8 cellular contexts compared by ENCODE assay signal in genomic region chr1:109483658-109484518, GRCh38. TPM values are rescaled to one million over a fixed set of nuclear protein-coding genes. Genes with fewer than 3 reads are reported as not detected.
DNase-seq lines count a peak whose midpoint lies in the region; ATAC-seq and TF ChIP-seq lines count a peak whose summit lies in the region.

ATXN7L2 (plus strand) TSS chr1:109483905; CDS start chr1:109483954, 49 bp downstream.

- H3K4me1 Mint-ChIP-seq in immature natural killer cell = peaks cover 23 to 24% of the 10 kb centered on the region in 2 donors

- POLR2A ChIA-PET in AG04449 (lab: Yijun Ruan, JAX) = interaction anchor here (1.0 to 1.3 kb wide), 2 partner anchors 14 to 269 kb away, joined by 5 read pairs; no protein-coding TSS in a partner anchor

- peaks cover 1% of the 10 kb centered on the region for H3K36me3 ChIP-seq in breast epithelium

- H3K27me3 ChIP-seq in breast epithelium = no peaks in the 10 kb centered on the region

- CTCF ChIA-PET in AG04449 (lab: Yijun Ruan, JAX) = interaction anchor here (1.3 to 43.1 kb wide), 7 partner anchors 7 to 206 kb away, joined by 3 to 2790 read pairs (median 8); partner anchors contain the start of genes AMIGO1, CYB561D1 and GPR61

- H3K27ac Mint-ChIP-seq in immature natural killer cell = peak within 1 kb of the TSS; percentile 78 to 94 (median 86)

- H3K27me3 Mint-ChIP-seq in immature natural killer cell (ENCODE audit: low read depth in 3 of 3) = peaks cover 3 to 14% (median 9%) of the 10 kb centered on the region in 3 donors

- DNase-seq in AG04449 (ENCODE audit: low read depth, low spot score) (no peak), NCI-H2196 treated with DMSO at 0.1 percent for 48 hours (lab: John Stamatoyannopoulos, UW; ENCODE audit: unreplicated experiment) (peak; percentile 89), breast epithelium (ENCODE audit: low spot score in 2 of 2) (peak; percentile 89), immature natural killer cell (peak; percentile 90 to 94 (median 94)), smooth muscle cell of the brain vasculature (ENCODE audit: low read depth, low spot score) (peak; percentile 87)

- H3K9me3 Mint-ChIP-seq in immature natural killer cell = no peaks in the 10 kb centered on the region

- intact Hi-C loops in breast epithelium (cut with DNase I; ENCODE audit: low total_unique reads) = no loop called here

- H3K4me1 ChIP-seq in breast epithelium = peaks cover 0 to 8% of the 10 kb centered on the region in 2 donors

- no peak for TF ChIP-seq POLR2A in breast epithelium (IDR thresholded peaks at IDR 0.05)

- H3K4me3 ChIP-seq in AG04449 (ENCODE audit: low read depth, low read length) (peak within 1 kb of the TSS; percentile 82), WI38 (ENCODE audit: low read depth, low read length) (peak within 1 kb of the TSS; percentile 72), breast epithelium (peak within 1 kb of the TSS; percentile 69 to 88 (median 70))

- no peaks in the 10 kb centered on the region for H3K9me3 ChIP-seq in breast epithelium

- ATAC-seq in GM18907 (IDR thresholded peaks at IDR 0.05; ENCODE audit: unreplicated experiment) = peak; percentile 76
- peak; percentile 73 for ATAC-seq in HG03135 (IDR thresholded peaks at IDR 0.05; ENCODE audit: unreplicated experiment)

- TF ChIP-seq CTCF in AG04449 (IDR thresholded peaks at IDR 0.05; ENCODE audit: insufficient read depth, low read length, missing control alignments) = no peak
- TF ChIP-seq CTCF in WI38 (IDR thresholded peaks at IDR 0.05; ENCODE audit: low read depth, low read length) = no peak
- TF ChIP-seq CTCF in breast epithelium (IDR thresholded peaks at IDR 0.05) = no peak

- H3K27ac ChIP-seq in breast epithelium = peak within 1 kb of the TSS; percentile 97 to 100

- H3K36me3 Mint-ChIP-seq in immature natural killer cell = peaks cover 0 to 8% (median 0%) of the 10 kb centered on the region in 3 donors

- peak within 1 kb of the TSS; percentile 86 to 97 (median 93) for H3K4me3 Mint-ChIP-seq in immature natural killer cell

RNA-seq across cellular contexts. Expression of gene ATXN7L2, which starts in this region (rescaled TPM):
- total RNA-seq in breast epithelium = 1 to 10 TPM; 2.4 to 4.1 (median 2.9) TPM
- polyA plus RNA-seq in immature natural killer cell = 1 to 10 TPM in 2 of 3 donors, under 1 TPM in 1; 0.94 to 8.9 (median 4.1) TPM
